In genomic region chr15:73572296-73572695, GRCh38 we compare ENCODE assay signal across 18 cellular contexts.
DNase-seq lines count a peak whose midpoint lies in the region; ATAC-seq and TF ChIP-seq lines count a peak whose summit lies in the region.
"Had no signal": no experiment of that assay in that cellular context is flagged by ENCODE, and none has a peak within 500 bp of the region (broad histone marks: within the 10 kb centered on the region; RNA-seq: fewer than 3 reads in every experiment).

No MANE protein-coding gene starts in this region.

- CTCF ChIA-PET in Caco-2 (lab: Charles Lee) = interaction anchor here (1.5 to 1.9 kb wide), 3 partner anchors 64 to 133 kb away, joined by 3 to 7 read pairs (median 6); no protein-coding TSS in a partner anchor

- H3K4me3 ChIP-seq in Caco-2 (ENCODE audit: low read depth, low read length) = no peak overlapping the region
- H3K4me3 ChIP-seq: BLaER1, MG63 had no signal

- POLR2A ChIA-PET in Caco-2 (lab: Charles Lee) = no interaction called here

- peaks cover 12% of the 10 kb centered on the region for H3K36me3 ChIP-seq in Caco-2 (ENCODE audit: control insufficient read depth, insufficient read depth, low read length)

- H3K4me1 ChIP-seq in Caco-2 = peaks cover 30% of the 10 kb centered on the region
- H3K4me1 ChIP-seq: BLaER1 had no signal

- peaks cover 30% of the 10 kb centered on the region for H3K4me1 Mint-ChIP-seq in activated CD4-positive, alpha-beta T cell treated with anti-CD3 and anti-CD28 coated beads, Interleukin-2, amount 10 ng/mL, durations not matched to agents 24 days and 14 days
- H3K4me1 Mint-ChIP-seq in Caco-2 (ENCODE audit: low read depth, unreplicated experiment) = peaks cover 24% of the 10 kb centered on the region
- H3K4me1 Mint-ChIP-seq in activated T-helper 17 cell treated with anti-CD3 and anti-CD28 coated beads, Interleukin-2, amount 50 U/mL, for 72 hours = peaks cover 30% of the 10 kb centered on the region
- H3K4me1 Mint-ChIP-seq in stimulated activated effector memory CD8-positive, alpha-beta T cell treated with anti-CD3 and anti-CD28 coated beads, Interleukin-12 subunit alpha, Interleukin-12 subunit beta, amount 100 ng/mL, for 72 hours = peaks cover 38% of the 10 kb centered on the region
- H3K4me1 Mint-ChIP-seq: CD8-positive, alpha-beta memory T cell had no signal

- peak overlapping the region; percentile 77 for H3K27ac Mint-ChIP-seq in activated CD4-positive, alpha-beta T cell treated with anti-CD3 and anti-CD28 coated beads, Interleukin-2, amount 10 ng/mL, durations not matched to agents 24 days and 14 days
- no peak overlapping the region for H3K27ac Mint-ChIP-seq in Caco-2 (ENCODE audit: unreplicated experiment)
- H3K27ac Mint-ChIP-seq in activated T-helper 17 cell treated with anti-CD3 and anti-CD28 coated beads, Interleukin-2, amount 50 U/mL, for 72 hours = peak overlapping the region; percentile 86
- H3K27ac Mint-ChIP-seq in stimulated activated effector memory CD8-positive, alpha-beta T cell treated with anti-CD3 and anti-CD28 coated beads, Interleukin-12 subunit alpha, Interleukin-12 subunit beta, amount 100 ng/mL, for 72 hours = peak overlapping the region; percentile 61

- no peaks in the 10 kb centered on the region for H3K9me3 Mint-ChIP-seq in activated CD4-positive, alpha-beta T cell treated with anti-CD3 and anti-CD28 coated beads, Interleukin-2, amount 10 ng/mL, durations not matched to agents 24 days and 14 days
- no peaks in the 10 kb centered on the region for H3K9me3 Mint-ChIP-seq in Caco-2 (ENCODE audit: unreplicated experiment)
- no peaks in the 10 kb centered on the region for H3K9me3 Mint-ChIP-seq in activated T-helper 17 cell treated with anti-CD3 and anti-CD28 coated beads, Interleukin-2, amount 50 U/mL, for 72 hours
- H3K9me3 Mint-ChIP-seq in stimulated activated effector memory CD8-positive, alpha-beta T cell treated with anti-CD3 and anti-CD28 coated beads, Interleukin-12 subunit alpha, Interleukin-12 subunit beta, amount 100 ng/mL, for 72 hours = no peaks in the 10 kb centered on the region
- H3K9me3 Mint-ChIP-seq: CD8-positive, alpha-beta memory T cell had no signal

- no peak for DNase-seq in activated CD4-positive, alpha-beta T cell treated with anti-CD3 and anti-CD28 coated beads, Interleukin-2, amount 10 ng/mL, durations not matched to agents 24 days and 14 days
- no peak for DNase-seq in activated CD4-positive, alpha-beta T cell treated with anti-CD3 and anti-CD28 coated beads for 48 hours
- DNase-seq in Caco-2 = no peak
- no peak for DNase-seq in stimulated activated effector memory CD8-positive, alpha-beta T cell treated with anti-CD3 and anti-CD28 coated beads, Interleukin-12 subunit alpha, Interleukin-12 subunit beta, amount 100 ng/mL, for 72 hours (ENCODE audit: low spot score in 2 of 2)
- no peak for DNase-seq in NCI-H2227 treated with DMSO at 0.1 percent for 48 hours (lab: John Stamatoyannopoulos, UW)
- DNase-seq: CD8-positive, alpha-beta memory T cell; GF-D8; GOT3; MG63; NCI-H1092; NCI-H146; NCI-H2081; NCI-H510A; NCI-H774 had no signal

- intact Hi-C loops in activated CD4-positive, alpha-beta T cell treated with anti-CD3 and anti-CD28 coated beads, Interleukin-2, amount 10 ng/mL, durations not matched to agents 24 days and 14 days (cut with micrococcal nuclease) = loop anchor here (5.0 kb wide), 1 partner anchor 35 kb away; no protein-coding TSS in a partner anchor
- intact Hi-C loops in Caco-2 (cut with micrococcal nuclease; ENCODE audit: unreplicated experiment) = no loop called here

- no peaks in the 10 kb centered on the region for H3K27me3 ChIP-seq in Caco-2 (replicated peaks; ENCODE audit: control insufficient read depth, insufficient read depth, low read length)
- H3K27me3 ChIP-seq: BLaER1, MG63 had no signal

- no peaks in the 10 kb centered on the region for H3K27me3 Mint-ChIP-seq in activated CD4-positive, alpha-beta T cell treated with anti-CD3 and anti-CD28 coated beads, Interleukin-2, amount 10 ng/mL, durations not matched to agents 24 days and 14 days
- H3K27me3 Mint-ChIP-seq in Caco-2 (ENCODE audit: insufficient read depth, unreplicated experiment) = no peaks in the 10 kb centered on the region
- no peaks in the 10 kb centered on the region for H3K27me3 Mint-ChIP-seq in activated T-helper 17 cell treated with anti-CD3 and anti-CD28 coated beads, Interleukin-2, amount 50 U/mL, for 72 hours
- H3K27me3 Mint-ChIP-seq: CD8-positive, alpha-beta memory T cell had no signal

- TF ChIP-seq CTCF in Caco-2 (IDR thresholded peaks at IDR 0.05; ENCODE audit: insufficient read depth in 1 of 2, low read depth in 1 of 2, low read length in 1 of 2, severe bottlenecking in 1 of 2, unreplicated experiment in 1 of 2) = no peak

- ATAC-seq in activated T-helper 17 cell treated with anti-CD3 and anti-CD28 coated beads, Interleukin-2, amount 50 U/mL, for 72 hours (replicated peaks) = peak; percentile 62
- peak; percentile 44 for ATAC-seq in stimulated activated effector memory CD8-positive, alpha-beta T cell treated with anti-CD3 and anti-CD28 coated beads, Interleukin-12 subunit alpha, Interleukin-12 subunit beta, amount 100 ng/mL, for 72 hours
- ATAC-seq in HG03520 (IDR thresholded peaks at IDR 0.05; ENCODE audit: unreplicated experiment) = no peak
- no peak for ATAC-seq in GM19397 (IDR thresholded peaks at IDR 0.05; ENCODE audit: unreplicated experiment)

- peaks cover 37% of the 10 kb centered on the region for H3K36me3 Mint-ChIP-seq in activated CD4-positive, alpha-beta T cell treated with anti-CD3 and anti-CD28 coated beads, Interleukin-2, amount 10 ng/mL, durations not matched to agents 24 days and 14 days (ENCODE audit: low read depth)
- peaks cover 34% of the 10 kb centered on the region for H3K36me3 Mint-ChIP-seq in Caco-2 (ENCODE audit: insufficient read depth, unreplicated experiment)
- H3K36me3 Mint-ChIP-seq in activated T-helper 17 cell treated with anti-CD3 and anti-CD28 coated beads, Interleukin-2, amount 50 U/mL, for 72 hours (ENCODE audit: low read depth) = peaks cover 97% of the 10 kb centered on the region
- peaks cover 84% of the 10 kb centered on the region for H3K36me3 Mint-ChIP-seq in stimulated activated effector memory CD8-positive, alpha-beta T cell treated with anti-CD3 and anti-CD28 coated beads, Interleukin-12 subunit alpha, Interleukin-12 subunit beta, amount 100 ng/mL, for 72 hours

- no peaks in the 10 kb centered on the region for H3K9me3 ChIP-seq in Caco-2
- H3K9me3 ChIP-seq: BLaER1, MG63 had no signal

- no peak overlapping the region for H3K4me3 Mint-ChIP-seq in activated CD4-positive, alpha-beta T cell treated with anti-CD3 and anti-CD28 coated beads, Interleukin-2, amount 10 ng/mL, durations not matched to agents 24 days and 14 days
- H3K4me3 Mint-ChIP-seq in Caco-2 (ENCODE audit: unreplicated experiment) = no peak overlapping the region
- peak overlapping the region; percentile 48 for H3K4me3 Mint-ChIP-seq in activated T-helper 17 cell treated with anti-CD3 and anti-CD28 coated beads, Interleukin-2, amount 50 U/mL, for 72 hours
- no peak overlapping the region for H3K4me3 Mint-ChIP-seq in stimulated activated effector memory CD8-positive, alpha-beta T cell treated with anti-CD3 and anti-CD28 coated beads, Interleukin-12 subunit alpha, Interleukin-12 subunit beta, amount 100 ng/mL, for 72 hours
- H3K4me3 Mint-ChIP-seq: CD8-positive, alpha-beta memory T cell had no signal

- TSS peak; percentile 18 for BruUV-seq in Caco-2 (replicated peaks; lab: Mats Ljungman, UMichigan)

Comparison
In these comparisons a context has a peak if more than half of its experiments do, and no peak if none do; other contexts are left out.
1. ATAC-seq: peak in activated T-helper 17 cell treated with anti-CD3 and anti-CD28 coated beads, Interleukin-2, amount 50 U/mL, for 72 hours (single experiment) and stimulated activated effector memory CD8-positive, alpha-beta T cell treated with anti-CD3 and anti-CD28 coated beads, Interleukin-12 subunit alpha, Interleukin-12 subunit beta, amount 100 ng/mL, for 72 hours (single experiment); none in HG03520 (single experiment) and GM19397 (single experiment).